18 cellular contexts compared by ENCODE assay signal in genomic region chr1:186473047-186473446, GRCh38. TPM values are rescaled to one million over a fixed set of nuclear protein-coding genes. Genes with fewer than 3 reads are reported as not detected.
"Had no signal": no experiment of that assay in that cellular context is flagged by ENCODE, and none has a peak within 500 bp of the region (broad histone marks: within the 10 kb centered on the region; RNA-seq: fewer than 3 reads in every experiment).

No MANE protein-coding gene starts in this region.

- H3K36me3 Mint-ChIP-seq: activated CD4-positive, alpha-beta memory T cell treated with anti-CD3 and anti-CD28 coated beads for 36 hours; activated naive CD8-positive, alpha-beta T cell treated with anti-CD3 and anti-CD28 coated beads, Interleukin-2, amount 10 ng/mL, durations not matched to agents 7 days and 5 days had no signal

- H3K9me3 Mint-ChIP-seq: activated CD4-positive, alpha-beta memory T cell treated with anti-CD3 and anti-CD28 coated beads for 36 hours; activated naive CD8-positive, alpha-beta T cell treated with anti-CD3 and anti-CD28 coated beads, Interleukin-2, amount 10 ng/mL, durations not matched to agents 7 days and 5 days had no signal

- H3K4me3 Mint-ChIP-seq: activated CD4-positive, alpha-beta memory T cell treated with anti-CD3 and anti-CD28 coated beads for 36 hours; activated naive CD8-positive, alpha-beta T cell treated with anti-CD3 and anti-CD28 coated beads, Interleukin-2, amount 10 ng/mL, durations not matched to agents 7 days and 5 days had no signal

- H3K4me1 Mint-ChIP-seq: activated naive CD8-positive, alpha-beta T cell treated with anti-CD3 and anti-CD28 coated beads, Interleukin-2, amount 10 ng/mL, durations not matched to agents 7 days and 5 days had no signal

- H3K4me1 ChIP-seq: esophagus squamous epithelium, stomach had no signal

- H3K27me3 Mint-ChIP-seq: activated CD4-positive, alpha-beta memory T cell treated with anti-CD3 and anti-CD28 coated beads for 36 hours; activated naive CD8-positive, alpha-beta T cell treated with anti-CD3 and anti-CD28 coated beads, Interleukin-2, amount 10 ng/mL, durations not matched to agents 7 days and 5 days had no signal

- H3K4me3 ChIP-seq: esophagus squamous epithelium, lung, stomach, thoracic aorta had no signal

- H3K27ac Mint-ChIP-seq: activated CD4-positive, alpha-beta memory T cell treated with anti-CD3 and anti-CD28 coated beads for 36 hours; activated naive CD8-positive, alpha-beta T cell treated with anti-CD3 and anti-CD28 coated beads, Interleukin-2, amount 10 ng/mL, durations not matched to agents 7 days and 5 days had no signal

- H3K36me3 ChIP-seq: esophagus squamous epithelium, stomach, thoracic aorta had no signal

- H3K27me3 ChIP-seq: esophagus squamous epithelium, stomach had no signal

- H3K9me3 ChIP-seq: esophagus squamous epithelium, stomach, thoracic aorta had no signal

- H3K27ac ChIP-seq: esophagus squamous epithelium, stomach, thoracic aorta had no signal

- DNase-seq: activated CD4-positive, alpha-beta memory T cell treated with anti-CD3 and anti-CD28 coated beads for 36 hours; activated CD4-positive, alpha-beta T cell treated with anti-CD3 and anti-CD28 coated beads for 1 hour; activated gamma-delta T cell treated with Interleukin-2 at 50 U/mL for 16 hours; activated naive CD8-positive, alpha-beta T cell treated with anti-CD3 and anti-CD28 coated beads, Interleukin-2, amount 10 ng/mL, durations not matched to agents 7 days and 5 days; activated T-cell treated with anti-CD3 and anti-CD28 coated beads, Interleukin-2, amount 50 U/mL, for 48 hours; anterior cingulate cortex; esophagus squamous epithelium; foreskin fibroblast; left cardiac atrium; midbrain; retina; stimulated activated CD4-positive, alpha-beta T cell treated with anti-CD3 and anti-CD28 coated beads, Interleukin-4, amount 100 ng/mL, for 4 hours; stomach had no signal

- ATAC-seq: left cardiac atrium had no signal

RNA-seq across cellular contexts. Expression of gene PDC, which starts 12.1 kb away (rescaled TPM):
- total RNA-seq: activated CD4-positive, alpha-beta memory T cell treated with anti-CD3 and anti-CD28 coated beads for 36 hours; activated naive CD8-positive, alpha-beta T cell treated with anti-CD3 and anti-CD28 coated beads, Interleukin-2, amount 10 ng/mL, durations not matched to agents 7 days and 5 days; cerebellum; dermis microvascular lymphatic vessel endothelial cell; esophagus squamous epithelium; left cardiac atrium; lung; skeletal muscle tissue; stomach; thoracic aorta had no signal
